In the genomic region with DNA sequence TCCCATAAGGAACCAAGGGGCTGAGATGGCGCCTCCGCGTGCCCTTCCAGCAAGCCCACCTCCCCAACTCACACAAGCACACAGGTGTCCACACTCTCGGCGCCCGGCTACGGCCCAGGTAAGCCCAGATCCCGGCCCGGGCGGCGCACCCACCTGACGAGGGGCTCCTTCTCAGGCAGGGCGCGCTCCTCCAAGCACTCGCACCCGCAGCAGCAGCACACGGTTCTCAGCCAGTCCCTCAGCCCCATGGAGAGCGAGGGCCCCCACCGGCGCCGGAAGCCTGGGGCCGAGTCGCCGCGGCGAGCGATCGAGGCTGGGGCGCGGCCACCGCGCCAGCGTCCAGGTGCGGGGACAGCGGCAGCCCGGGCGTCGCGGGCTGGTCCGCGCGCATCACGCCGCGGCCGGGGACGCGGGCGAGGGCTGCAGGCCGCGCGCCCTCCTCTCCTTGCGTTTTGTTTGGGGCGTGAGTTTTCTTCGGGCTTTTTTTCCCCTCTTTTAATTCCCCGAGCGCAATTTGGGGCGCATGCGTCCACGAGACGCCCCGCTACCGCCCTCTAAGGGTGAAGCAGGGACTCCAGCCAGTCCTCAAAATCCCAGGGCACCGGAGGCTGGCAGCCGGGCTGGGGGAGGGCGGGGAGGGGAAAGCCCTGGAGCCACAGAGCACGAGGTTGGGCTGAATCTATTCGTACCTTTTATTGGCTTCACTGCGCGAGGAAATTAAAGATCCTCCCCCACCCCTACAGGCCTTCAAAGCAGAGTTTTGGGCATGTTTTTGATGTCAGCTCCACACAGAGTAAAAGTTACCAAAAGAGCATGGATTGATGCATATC, we compare ENCODE assay signal across 8 cellular contexts. TPM values are rescaled to one million over a fixed set of nuclear protein-coding genes. Genes with fewer than 3 reads are reported as not detected.
DNase-seq lines count a peak whose midpoint lies in the region; ATAC-seq and TF ChIP-seq lines count a peak whose summit lies in the region.

TSS of gene MREG (minus strand) at position 472 of the 830 bp plus-strand sequence. CDS start at position 248, 224 bp downstream.

- peak within 1 kb of the TSS; percentile 62 for H3K27ac Mint-ChIP-seq in activated T-helper 2 cell treated with anti-CD3 and anti-CD28 coated beads, Interferon-gamma antibody, Interleukin-2, Interleukin-4, amounts not matched to agents 10 μg/mL and 5 μg/mL and 100 μg/mL, durations not matched to agents 14 hours and 24 hours and 36 hours
- H3K27ac Mint-ChIP-seq in stimulated activated naive CD8-positive, alpha-beta T cell treated with anti-CD3 and anti-CD28 coated beads, Interleukin-15, Interleukin-2, amounts not matched to agents 100 ng/mL and 50 ng/mL, for 24 hours = peak within 1 kb of the TSS; percentile 57

- H3K36me3 ChIP-seq in GM23248 (ENCODE audit: low read depth) = no peaks in the 10 kb centered on the region
- no peaks in the 10 kb centered on the region for H3K36me3 ChIP-seq in Karpas-422 (ENCODE audit: insufficient read depth, low read length)
- H3K36me3 ChIP-seq in RWPE2 (ENCODE audit: low read depth) = no peaks in the 10 kb centered on the region
- H3K36me3 ChIP-seq in neural cell (ENCODE audit: insufficient read depth, low read length) = no peaks in the 10 kb centered on the region

- H3K9ac ChIP-seq in GM23248 (peak within 1 kb of the TSS; percentile 64), Karpas-422 (ENCODE audit: low read length) (peak within 1 kb of the TSS; percentile 52), neural cell (ENCODE audit: low read length) (peak within 1 kb of the TSS; percentile 64)

- H3K27me3 Mint-ChIP-seq in activated T-helper 2 cell treated with anti-CD3 and anti-CD28 coated beads, Interferon-gamma antibody, Interleukin-2, Interleukin-4, amounts not matched to agents 10 μg/mL and 5 μg/mL and 100 μg/mL, durations not matched to agents 14 hours and 24 hours and 36 hours (ENCODE audit: low read depth) = no peaks in the 10 kb centered on the region
- H3K27me3 Mint-ChIP-seq in stimulated activated naive CD8-positive, alpha-beta T cell treated with anti-CD3 and anti-CD28 coated beads, Interleukin-15, Interleukin-2, amounts not matched to agents 100 ng/mL and 50 ng/mL, for 24 hours = no peaks in the 10 kb centered on the region

- H3K27me3 ChIP-seq in GM23248 (replicated peaks; ENCODE audit: insufficient read depth) (no peaks in the 10 kb centered on the region), Karpas-422 (ENCODE audit: low read length) (no peaks in the 10 kb centered on the region), RWPE2 (ENCODE audit: insufficient read depth, poor library complexity, severe bottlenecking) (no peaks in the 10 kb centered on the region), neural cell (ENCODE audit: insufficient read depth, low read depth, low read length) (no peaks in the 10 kb centered on the region)

- H3K9me3 ChIP-seq in GM23248 (ENCODE audit: low read depth) (no peaks in the 10 kb centered on the region), Karpas-422 (ENCODE audit: low read length) (no peaks in the 10 kb centered on the region), RWPE2 (ENCODE audit: severe bottlenecking) (no peaks in the 10 kb centered on the region), neural cell (ENCODE audit: low read length) (no peaks in the 10 kb centered on the region)

- H3K4me1 Mint-ChIP-seq in activated T-helper 2 cell treated with anti-CD3 and anti-CD28 coated beads, Interferon-gamma antibody, Interleukin-2, Interleukin-4, amounts not matched to agents 10 μg/mL and 5 μg/mL and 100 μg/mL, durations not matched to agents 14 hours and 24 hours and 36 hours (ENCODE audit: low read depth) = peaks cover 51% of the 10 kb centered on the region
- peaks cover 59% of the 10 kb centered on the region for H3K4me1 Mint-ChIP-seq in stimulated activated naive CD8-positive, alpha-beta T cell treated with anti-CD3 and anti-CD28 coated beads, Interleukin-15, Interleukin-2, amounts not matched to agents 100 ng/mL and 50 ng/mL, for 24 hours (ENCODE audit: low read depth)

- H3K79me2 ChIP-seq in GM23248 (ENCODE audit: insufficient read depth) = no peaks in the 10 kb centered on the region
- no peaks in the 10 kb centered on the region for H3K79me2 ChIP-seq in Karpas-422 (ENCODE audit: low read length)
- H3K79me2 ChIP-seq in neural cell (replicated peaks; ENCODE audit: insufficient read depth, low read length) = no peaks in the 10 kb centered on the region

- peak within 1 kb of the TSS; percentile 90 for H3K4me3 Mint-ChIP-seq in activated T-helper 2 cell treated with anti-CD3 and anti-CD28 coated beads, Interferon-gamma antibody, Interleukin-2, Interleukin-4, amounts not matched to agents 10 μg/mL and 5 μg/mL and 100 μg/mL, durations not matched to agents 14 hours and 24 hours and 36 hours (ENCODE audit: low read depth)
- peak within 1 kb of the TSS; percentile 86 for H3K4me3 Mint-ChIP-seq in stimulated activated naive CD8-positive, alpha-beta T cell treated with anti-CD3 and anti-CD28 coated beads, Interleukin-15, Interleukin-2, amounts not matched to agents 100 ng/mL and 50 ng/mL, for 24 hours

- ATAC-seq in RWPE2 (ENCODE audit: low read depth) = peak; percentile 62

- peak within 1 kb of the TSS; percentile 97 for H3K4me2 ChIP-seq in GM23248 (ENCODE audit: unreplicated experiment)
- H3K4me2 ChIP-seq in Karpas-422 (ENCODE audit: low read depth, low read length, poor library complexity, severe bottlenecking) = peak within 1 kb of the TSS; percentile 67
- peak within 1 kb of the TSS; percentile 93 for H3K4me2 ChIP-seq in neural cell (ENCODE audit: low read length)

- H3K9me2 ChIP-seq in GM23248 (ENCODE audit: insufficient read depth) (no peaks in the 10 kb centered on the region), Karpas-422 (replicated peaks; ENCODE audit: insufficient read depth, low read length) (no peaks in the 10 kb centered on the region), neural cell (ENCODE audit: insufficient read depth, low read length) (no peaks in the 10 kb centered on the region)

- peak within 1 kb of the TSS; percentile 84 for H3K4me3 ChIP-seq in GM23248
- peak within 1 kb of the TSS; percentile 61; the same call in 1 of the 2 replicates for H3K4me3 ChIP-seq in Karpas-422 (ENCODE audit: low read length)
- H3K4me3 ChIP-seq in RWPE2 (ENCODE audit: severe bottlenecking) = peak within 1 kb of the TSS; percentile 87
- peak within 1 kb of the TSS; percentile 85 for H3K4me3 ChIP-seq in neural cell (ENCODE audit: low read length)

- peak; percentile 88 for TF ChIP-seq CTCF in RWPE2 (IDR thresholded peaks at IDR 0.05; ENCODE audit: poor library complexity, severe bottlenecking)
- TF ChIP-seq CTCF in neural cell (IDR thresholded peaks at IDR 0.05; ENCODE audit: poor library complexity, severe bottlenecking) = peak; percentile 71

- WGBS in GM23248 (ENCODE audit: low coverage in 1 of 2, low lambda C conversion rate in 2 of 2, missing lambda C conversion rate in 2 of 2), 2 experiments = 1% methylated on average over 62 to 68 of the region's 70 CpGs

- intact Hi-C loops in activated T-helper 2 cell treated with anti-CD3 and anti-CD28 coated beads, Interferon-gamma antibody, Interleukin-2, Interleukin-4, amounts not matched to agents 10 μg/mL and 5 μg/mL and 100 μg/mL, durations not matched to agents 14 hours and 24 hours and 36 hours (cut with micrococcal nuclease) = loop anchor here (2.0 to 10.0 kb wide), 2 partner anchors 62 to 268 kb away; no protein-coding TSS in a partner anchor

- in situ Hi-C loops in GM23248 (cut with MboI) = no loop called here

- H3K36me3 Mint-ChIP-seq in activated T-helper 2 cell treated with anti-CD3 and anti-CD28 coated beads, Interferon-gamma antibody, Interleukin-2, Interleukin-4, amounts not matched to agents 10 μg/mL and 5 μg/mL and 100 μg/mL, durations not matched to agents 14 hours and 24 hours and 36 hours (ENCODE audit: low read depth) = no peaks in the 10 kb centered on the region
- peaks cover 4% of the 10 kb centered on the region for H3K36me3 Mint-ChIP-seq in stimulated activated naive CD8-positive, alpha-beta T cell treated with anti-CD3 and anti-CD28 coated beads, Interleukin-15, Interleukin-2, amounts not matched to agents 100 ng/mL and 50 ng/mL, for 24 hours (ENCODE audit: low read depth)

- H3K4me1 ChIP-seq in GM23248 (ENCODE audit: insufficient read depth) (0 out of 2 replicates have a peak, but pooled peaks cover 6% of the 10 kb centered on the region), Karpas-422 (ENCODE audit: low read length) (peaks cover 4% of the 10 kb centered on the region), RWPE2 (ENCODE audit: insufficient read depth, poor library complexity, severe bottlenecking) (peaks cover 17% of the 10 kb centered on the region)

- H4K20me1 ChIP-seq in GM23248 (ENCODE audit: insufficient read depth) = no peaks in the 10 kb centered on the region
- no peaks in the 10 kb centered on the region for H4K20me1 ChIP-seq in Karpas-422 (ENCODE audit: insufficient read depth, low read depth, low read length)
- H4K20me1 ChIP-seq in neural cell (ENCODE audit: insufficient read depth) = no peaks in the 10 kb centered on the region

- no peak for TF ChIP-seq RAD21 in neural cell (conservative IDR thresholded peaks at IDR 0.05)

- H3F3A ChIP-seq in GM23248 (ENCODE audit: insufficient read depth) (peaks cover 16% of the 10 kb centered on the region), neural cell (ENCODE audit: insufficient read depth, low read length, poor library complexity, severe bottlenecking) (no peaks in the 10 kb centered on the region)

- H3K9me3 Mint-ChIP-seq in activated T-helper 2 cell treated with anti-CD3 and anti-CD28 coated beads, Interferon-gamma antibody, Interleukin-2, Interleukin-4, amounts not matched to agents 10 μg/mL and 5 μg/mL and 100 μg/mL, durations not matched to agents 14 hours and 24 hours and 36 hours = no peaks in the 10 kb centered on the region
- H3K9me3 Mint-ChIP-seq in stimulated activated naive CD8-positive, alpha-beta T cell treated with anti-CD3 and anti-CD28 coated beads, Interleukin-15, Interleukin-2, amounts not matched to agents 100 ng/mL and 50 ng/mL, for 24 hours = no peaks in the 10 kb centered on the region

- peak within 1 kb of the TSS; percentile 92 for H2AFZ ChIP-seq in GM23248
- peak within 1 kb of the TSS; percentile 55; the same call in 1 of the 2 replicates for H2AFZ ChIP-seq in Karpas-422 (ENCODE audit: low read length)
- peak within 1 kb of the TSS; percentile 51 for H2AFZ ChIP-seq in neural cell (ENCODE audit: low read depth, low read length)

- TF ChIP-seq EP300 in neural cell (conservative IDR thresholded peaks at IDR 0.05; ENCODE audit: poor library complexity, severe bottlenecking) = no peak

- DNase-seq in Daoy (ENCODE audit: low read depth) (peak; percentile 84), GM23248 (peak; percentile 89), Karpas-422 (peak; percentile 79), RWPE2 (ENCODE audit: low spot score) (peak; percentile 80), fibroblast of the conjunctiva (ENCODE audit: low read depth) (peak; percentile 48)
- DNase-seq in activated T-helper 2 cell treated with anti-CD3 and anti-CD28 coated beads, Interferon-gamma antibody, Interleukin-2, Interleukin-4, amounts not matched to agents 10 μg/mL and 5 μg/mL and 100 μg/mL, durations not matched to agents 14 hours and 24 hours and 36 hours (ENCODE audit: low spot score) = peak; percentile 79

- H3K27ac ChIP-seq in GM23248 = peak within 1 kb of the TSS; percentile 28
- no peak within 1 kb of the TSS for H3K27ac ChIP-seq in Karpas-422 (ENCODE audit: low read length)
- peak within 1 kb of the TSS; percentile 86 for H3K27ac ChIP-seq in RWPE2 (ENCODE audit: poor library complexity, severe bottlenecking)
- no peak within 1 kb of the TSS for H3K27ac ChIP-seq in neural cell (ENCODE audit: low read length)

RNA-seq across cellular contexts. Expression of gene MREG, which starts in this region (rescaled TPM):
- total RNA-seq in Daoy (2014; rRNA removed; shearing (Covaris generic)) = 14.8 and 18.0 TPM in 2 replicates
- total RNA-seq in GM23248 (2014; rRNA removed; shearing (Covaris generic)) = 0.89 and 3.1 TPM in 2 replicates
- 1.8 and 2.5 TPM in 2 replicates for polyA plus RNA-seq in GM23248 (2016; fragmentation: Nextera tagmentation; extraction: Ambion mirVana)
- 0.11 and 0.15 TPM in 2 replicates for total RNA-seq in Karpas-422 (2014; rRNA removed; shearing (Covaris generic); ENCODE audit: low replicate concordance)
- total RNA-seq in activated T-helper 2 cell treated with anti-CD3 and anti-CD28 coated beads, Interferon-gamma antibody, Interleukin-2, Interleukin-4, amounts not matched to agents 10 μg/mL and 5 μg/mL and 100 μg/mL, durations not matched to agents 14 hours and 24 hours and 36 hours = 15.3 and 15.7 TPM in 2 replicates
- 5.8 and 9.1 TPM in 2 replicates for polyA plus RNA-seq in neural cell
- polyA minus RNA-seq in neural cell = 3.7 and 5.7 TPM in 2 replicates

Comparison
In these comparisons a context has a peak if more than half of its experiments do, and no peak if none do; other contexts are left out.
1. Peak in DNase-seq, H3K4me3 ChIP-seq, H3K9ac ChIP-seq and H3K4me2 ChIP-seq in Karpas-422; RNA of the gene not detected or under 1 TPM.
2. H3K27ac ChIP-seq: peak in GM23248 (single experiment) and RWPE2 (single experiment); none in Karpas-422 (single experiment) and neural cell (single experiment).
3. Peak in every context shown above with its lines, with median percentiles within 50 percentile points of each other: DNase-seq, H2AFZ ChIP-seq, H3K4me2 ChIP-seq, H3K4me3 ChIP-seq and H3K9ac ChIP-seq.